In the genomic region with DNA sequence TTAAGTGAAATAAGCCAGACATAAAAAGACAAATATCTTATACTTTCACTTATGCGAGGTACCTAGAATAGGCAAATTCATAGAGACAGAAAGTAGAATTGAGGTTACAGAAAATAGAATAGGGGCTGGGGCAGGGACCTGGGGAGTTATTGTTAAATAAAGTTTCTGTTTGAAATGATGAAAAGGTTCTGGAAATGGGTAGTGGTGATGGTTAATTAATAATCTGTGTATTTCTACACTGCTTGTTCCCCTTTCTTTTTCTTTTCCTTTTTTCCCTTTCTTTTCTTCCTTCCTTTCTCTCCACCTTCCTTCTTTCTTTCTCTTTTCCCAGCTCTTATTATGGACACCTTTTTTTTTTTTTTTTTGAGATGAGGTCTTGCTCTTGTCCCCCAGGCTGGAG, we compare ENCODE assay signal across 34 cellular contexts.
"Had no signal": no experiment of that assay in that cellular context is flagged by ENCODE, and none has a peak within 500 bp of the region (broad histone marks: within the 10 kb centered on the region; RNA-seq: fewer than 3 reads in every experiment).

No MANE protein-coding gene starts in this region.

- H3K9ac ChIP-seq: parathyroid adenoma had no signal

- H3K79me2 ChIP-seq: parathyroid adenoma had no signal

- H3K9me3 ChIP-seq: adrenal gland, body of pancreas, esophagus squamous epithelium, heart right ventricle, left lung, lower lobe of right lung, psoas muscle, testis, transverse colon had no signal

- ATAC-seq: activated CD4-positive, CD25-positive, alpha-beta regulatory T cell treated with anti-CD3 and anti-CD28 coated beads, Interleukin-2, amount 50 U/mL, for 24 hours; body of pancreas; heart right ventricle; left lung; lower lobe of right lung; naive thymus-derived CD8-positive, alpha-beta T cell; psoas muscle; stimulated activated naive CD8-positive, alpha-beta T cell treated with anti-CD3 and anti-CD28 coated beads, Interleukin-15, Interleukin-2, amounts not matched to agents 100 U/mL and 50 U/mL, for 24 hours had no signal

- H2AFZ ChIP-seq: parathyroid adenoma had no signal

- H3K27me3 ChIP-seq: adrenal gland, body of pancreas, heart right ventricle, left lung, testis, transverse colon had no signal

- H3K27ac ChIP-seq: adrenal gland, body of pancreas, epithelial cell of prostate, esophagus squamous epithelium, heart right ventricle, left lung, lower lobe of right lung, parathyroid adenoma, psoas muscle, testis, transverse colon, VCaP had no signal

- H3K4me1 ChIP-seq: adrenal gland, body of pancreas, esophagus squamous epithelium, heart right ventricle, left lung, lower lobe of right lung, parathyroid adenoma, psoas muscle, testis had no signal

- H3K36me3 ChIP-seq: adrenal gland, esophagus squamous epithelium, heart right ventricle, left lung, lower lobe of right lung, transverse colon had no signal

- H3K4me3 ChIP-seq: adrenal gland, body of pancreas, esophagus squamous epithelium, heart right ventricle, left lung, lower lobe of right lung, psoas muscle, testis, transverse colon had no signal

- DNase-seq: activated CD4-positive, alpha-beta memory T cell treated with anti-CD3 and anti-CD28 coated beads for 36 hours; activated CD4-positive, alpha-beta T cell treated with anti-CD3 and anti-CD28 coated beads, Interleukin-2, amount 10 ng/mL, durations not matched to agents 24 days and 14 days; activated CD8-positive, alpha-beta memory T cell treated with anti-CD3 and anti-CD28 coated beads, Interleukin-2, amount 50 U/mL, for 4 hours; activated effector memory CD4-positive, alpha-beta T cell treated with anti-CD3 and anti-CD28 coated beads, Interleukin-2, amount 50 U/mL, for 16 hours; activated naive CD4-positive, alpha-beta T cell treated with anti-CD3 and anti-CD28 coated beads for 36 hours; activated naive CD8-positive, alpha-beta T cell treated with anti-CD3 and anti-CD28 coated beads for 36 hours; activated T-cell treated with anti-CD3 and anti-CD28 coated beads, Interleukin-2, amount 50 U/mL, for 1 hour; adrenal gland; aorta; body of pancreas; dermis blood vessel endothelial cell; effector CD8-positive, alpha-beta T cell; esophagus squamous epithelium; foreskin melanocyte; heart right ventricle; left lung; lower lobe of right lung; mesenchymal stem cell; naive thymus-derived CD8-positive, alpha-beta T cell; nucleus accumbens; psoas muscle; stimulated activated CD4-positive, alpha-beta T cell treated with anti-CD3 and anti-CD28 coated beads, Interleukin-2, amount 100 ng/mL, for 48 hours; stimulated activated naive CD8-positive, alpha-beta T cell treated with anti-CD3 and anti-CD28 coated beads, Interleukin-15, Interleukin-2, amounts not matched to agents 100 U/mL and 50 U/mL, for 24 hours; T-helper 9 cell; testis; transverse colon had no signal

- FAIRE-seq: colon, endometrium, islet of Langerhans, TTC549 had no signal
